In the genomic region with DNA sequence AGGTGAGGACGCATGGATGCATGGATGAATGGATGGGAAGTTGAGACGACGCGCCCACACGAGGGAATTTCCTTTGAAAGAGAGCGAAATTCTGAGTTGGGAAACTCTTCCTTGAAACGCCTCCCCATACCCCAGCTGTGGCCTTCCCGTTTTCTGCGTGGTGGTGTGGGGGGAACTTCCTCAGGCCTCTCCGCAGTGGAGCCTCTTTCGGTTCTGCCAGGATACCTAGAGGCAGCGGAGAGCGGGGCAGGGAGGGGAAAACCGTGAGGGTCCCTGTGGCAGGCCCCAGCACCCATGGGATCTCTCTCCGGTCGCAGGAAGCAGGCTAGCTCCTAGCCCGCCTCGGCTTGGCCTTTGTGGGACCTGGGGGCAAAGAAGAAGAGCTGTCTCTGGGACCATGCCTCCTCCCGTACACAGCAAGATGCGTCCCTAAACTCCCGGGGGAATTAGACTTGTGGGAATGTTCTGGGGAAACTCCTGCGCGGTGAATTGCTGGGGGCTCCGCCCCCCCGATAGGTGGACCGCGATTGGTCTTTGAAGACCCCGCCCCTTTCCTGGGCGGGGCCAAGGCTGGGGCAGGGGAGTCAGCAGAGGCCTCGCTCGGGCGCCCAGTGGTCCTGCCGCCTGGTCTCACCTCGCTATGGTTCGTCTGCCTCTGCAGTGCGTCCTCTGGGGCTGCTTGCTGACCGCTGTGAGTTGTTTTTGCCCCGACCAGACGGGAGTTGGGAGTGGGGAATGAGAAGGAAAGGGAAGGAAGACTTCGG, we compare ENCODE assay signal across 8 cellular contexts.
DNase-seq lines count a peak whose midpoint lies in the region; ATAC-seq and TF ChIP-seq lines count a peak whose summit lies in the region.

TSS of gene CD40 (plus strand) at position 611 of the 764 bp plus-strand sequence. CDS start at position 641, 30 bp downstream.

- no peak for TF ChIP-seq CTCF in GM12875 (IDR thresholded peaks at IDR 0.05; ENCODE audit: borderline replicate concordance, insufficient read depth, low read depth, low read length)

- ATAC-seq in HG02623 (IDR thresholded peaks at IDR 0.05; ENCODE audit: unreplicated experiment), result peak; percentile 75

- H3K27ac ChIP-seq in mucosa of rectum (ENCODE audit: low read depth in 2 of 2, low read length in 2 of 2), result peak within 1 kb of the TSS; percentile 67 to 74

- no peaks in the 10 kb centered on the region for H3K27me3 ChIP-seq in mucosa of rectum (ENCODE audit: control insufficient read depth in 2 of 2, insufficient read depth in 2 of 2, low read length in 2 of 2)

- H3K36me3 ChIP-seq in mucosa of rectum (ENCODE audit: control insufficient read depth in 2 of 2, insufficient read depth in 2 of 2, low read length in 2 of 2), result peaks cover 0 to 5% of the 10 kb centered on the region in 2 donors

- peak; percentile 58 for DNase-seq in NCI-H526 treated with DMSO at 0.1 percent for 48 hours (lab: John Stamatoyannopoulos, UW)
- DNase-seq in activated T-cell treated with anti-CD3 and anti-CD28 coated beads for 48 hours (ENCODE audit: low read depth), result peak; percentile 70
- peak; percentile 46 to 58 for DNase-seq in erythroblast (lab: John Stamatoyannopoulos, UW)
- DNase-seq in stimulated activated CD8-positive, alpha-beta memory T cell treated with anti-CD3 and anti-CD28 coated beads, Interleukin-4, amount 100 ng/mL, for 4 hours (ENCODE audit: low read depth in 2 of 2, low spot score in 1 of 2), result peak; percentile 35 to 45
- no peak for DNase-seq in NCI-H128 (lab: John Stamatoyannopoulos, UW; ENCODE audit: unreplicated experiment)

- TF ChIP-seq POLR2A in erythroblast (IDR thresholded peaks at IDR 0.05; ENCODE audit: low read length), result no peak

- peaks cover 4 to 12% of the 10 kb centered on the region in 2 donors for H3K4me1 ChIP-seq in mucosa of rectum (ENCODE audit: control insufficient read depth in 2 of 2, insufficient read depth in 2 of 2, low read length in 2 of 2)

- peak within 1 kb of the TSS; percentile 58 to 60 for H3K9ac ChIP-seq in mucosa of rectum (ENCODE audit: low read depth in 1 of 2, low read length in 2 of 2)

- peak within 1 kb of the TSS; percentile 58 for H3K4me3 ChIP-seq in GM12875 (ENCODE audit: low read depth, low read length)
- peak within 1 kb of the TSS; percentile 54 to 77 for H3K4me3 ChIP-seq in mucosa of rectum (ENCODE audit: low read length in 2 of 2)

- no peaks in the 10 kb centered on the region for H3K9me3 ChIP-seq in mucosa of rectum (ENCODE audit: control insufficient read depth in 2 of 2, low read length in 2 of 2)
